ENCODE assay signal across 18 cellular contexts in the genomic region with DNA sequence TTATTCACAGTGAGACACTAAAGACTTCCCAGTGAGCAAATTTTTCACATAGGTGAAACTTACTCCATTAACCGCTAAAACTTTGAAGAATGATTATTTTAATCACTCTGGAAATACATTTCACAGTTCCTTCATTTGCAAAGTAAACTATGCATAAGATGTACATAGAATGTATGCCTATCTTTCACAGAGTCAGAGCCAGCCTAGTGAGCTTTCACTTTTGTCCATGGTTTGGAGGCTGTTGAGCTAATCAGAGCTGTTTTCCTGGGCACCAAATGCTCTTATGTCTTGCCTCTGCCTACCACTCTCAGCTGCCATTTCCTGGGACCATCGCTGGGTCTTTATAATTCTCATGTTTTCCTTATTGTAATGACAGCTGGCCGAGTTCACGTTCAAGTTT.
A peak's percentile ranks its signal among the peaks of the same experiment; 100 is the strongest.
DNase-seq lines count a peak whose midpoint lies in the region; ATAC-seq lines count a peak whose summit lies in the region.
"Had no signal": no experiment of that assay in that cellular context is flagged by ENCODE, and none has a peak within 500 bp of the region (broad histone marks: within the 10 kb centered on the region; RNA-seq: fewer than 3 reads in every experiment).

No MANE protein-coding gene starts in this region.

- no peaks in the 10 kb centered on the region for H3K27me3 ChIP-seq in H7 (ENCODE audit: control insufficient read depth, insufficient read depth, low read length)
- H3K27me3 ChIP-seq: BLaER1 treated with 17β-estradiol and CSF1 and Interleukin-3, amounts not matched to agents 10 nM and 100 nM had no signal

- H3K27me3 Mint-ChIP-seq in activated T-cell treated with anti-CD3 and anti-CD28 coated beads, Interleukin-2, amount 50 U/mL, for 24 hours, result no peaks in the 10 kb centered on the region
- no peaks in the 10 kb centered on the region for H3K27me3 Mint-ChIP-seq in activated naive CD8-positive, alpha-beta T cell
- no peaks in the 10 kb centered on the region for H3K27me3 Mint-ChIP-seq in activated naive CD8-positive, alpha-beta T cell treated with anti-CD3 and anti-CD28 coated beads for 36 hours

- H3K36me3 ChIP-seq in H7 (replicated peaks; ENCODE audit: control insufficient read depth, insufficient read depth, low read length), result no peaks in the 10 kb centered on the region
- H3K36me3 ChIP-seq: BLaER1 treated with 17β-estradiol and CSF1 and Interleukin-3, amounts not matched to agents 10 nM and 100 nM had no signal

- peak overlapping the region; percentile 16 for H3K27ac Mint-ChIP-seq in activated T-cell treated with anti-CD3 and anti-CD28 coated beads, Interleukin-2, amount 50 U/mL, for 24 hours
- H3K27ac Mint-ChIP-seq in activated naive CD8-positive, alpha-beta T cell, result peak overlapping the region; percentile 50
- H3K27ac Mint-ChIP-seq in activated naive CD8-positive, alpha-beta T cell treated with anti-CD3 and anti-CD28 coated beads for 36 hours, result no peak overlapping the region
- H3K27ac Mint-ChIP-seq in activated naive CD4-positive, alpha-beta T cell treated with anti-CD3 and anti-CD28 coated beads, Interleukin-2, amount 50 U/mL, for 72 hours, result peak overlapping the region; percentile 11 to 50
- H3K27ac Mint-ChIP-seq: CD8-positive, alpha-beta T cell; GM23338; H9 had no signal

- peak in 1 of 2 donors; percentile 54 for ATAC-seq in activated naive CD4-positive, alpha-beta T cell treated with anti-CD3 and anti-CD28 coated beads, Interleukin-2, amount 50 U/mL, for 72 hours
- ATAC-seq: CD8-positive, alpha-beta T cell; GM23338 had no signal

- DNase-seq in activated T-cell treated with anti-CD3 and anti-CD28 coated beads, Interleukin-2, amount 50 U/mL, for 24 hours, result no peak
- DNase-seq in activated T-cell treated with anti-CD3 and anti-CD28 coated beads, Interleukin-2, amount 50 U/mL, for 1 hour, result no peak
- no peak for DNase-seq in activated naive CD8-positive, alpha-beta T cell treated with anti-CD3 and anti-CD28 coated beads for 36 hours
- no peak for DNase-seq in activated naive CD4-positive, alpha-beta T cell treated with anti-CD3 and anti-CD28 coated beads, Interleukin-2, amount 50 U/mL, for 72 hours (ENCODE audit: low spot score in 2 of 2)
- DNase-seq in SW480 (ENCODE audit: low spot score) (no peak), midbrain (lab: John Stamatoyannopoulos, UW) (no peak), H7 (no peak)
- DNase-seq: 8988T; AML-193; CD8-positive, alpha-beta T cell; COR-L47; DMS153; DMS79 treated with DMSO at 0.1 percent for 48 hours; EL; H9 had no signal

- no peaks in the 10 kb centered on the region for H3K36me3 Mint-ChIP-seq in activated T-cell treated with anti-CD3 and anti-CD28 coated beads, Interleukin-2, amount 50 U/mL, for 24 hours (ENCODE audit: low read depth)
- no peaks in the 10 kb centered on the region for H3K36me3 Mint-ChIP-seq in activated naive CD8-positive, alpha-beta T cell
- H3K36me3 Mint-ChIP-seq in activated naive CD8-positive, alpha-beta T cell treated with anti-CD3 and anti-CD28 coated beads for 36 hours, result no peaks in the 10 kb centered on the region
- H3K36me3 Mint-ChIP-seq in activated naive CD4-positive, alpha-beta T cell treated with anti-CD3 and anti-CD28 coated beads, Interleukin-2, amount 50 U/mL, for 72 hours, result no peaks in the 10 kb centered on the region
- H3K36me3 Mint-ChIP-seq: CD8-positive, alpha-beta T cell had no signal

- H3K4me3 Mint-ChIP-seq in activated T-cell treated with anti-CD3 and anti-CD28 coated beads, Interleukin-2, amount 50 U/mL, for 24 hours, result no peak overlapping the region
- no peak overlapping the region for H3K4me3 Mint-ChIP-seq in activated naive CD8-positive, alpha-beta T cell
- H3K4me3 Mint-ChIP-seq in activated naive CD8-positive, alpha-beta T cell treated with anti-CD3 and anti-CD28 coated beads for 36 hours, result no peak overlapping the region
- H3K4me3 Mint-ChIP-seq: CD8-positive, alpha-beta T cell; GM23338; H9 had no signal

- H3K9me3 Mint-ChIP-seq in activated T-cell treated with anti-CD3 and anti-CD28 coated beads, Interleukin-2, amount 50 U/mL, for 24 hours, result no peaks in the 10 kb centered on the region
- no peaks in the 10 kb centered on the region for H3K9me3 Mint-ChIP-seq in activated naive CD8-positive, alpha-beta T cell (ENCODE audit: low read depth)
- no peaks in the 10 kb centered on the region for H3K9me3 Mint-ChIP-seq in activated naive CD8-positive, alpha-beta T cell treated with anti-CD3 and anti-CD28 coated beads for 36 hours
- H3K9me3 Mint-ChIP-seq in activated naive CD4-positive, alpha-beta T cell treated with anti-CD3 and anti-CD28 coated beads, Interleukin-2, amount 50 U/mL, for 72 hours, result no peaks in the 10 kb centered on the region
- H3K9me3 Mint-ChIP-seq: CD8-positive, alpha-beta T cell; GM23338; H9 had no signal

- H3K4me3 ChIP-seq in H7 (ENCODE audit: insufficient read depth, low read depth, low read length), result no peak overlapping the region
- H3K4me3 ChIP-seq: BLaER1 treated with 17β-estradiol and CSF1 and Interleukin-3, amounts not matched to agents 10 nM and 100 nM; GM23338 had no signal

- peaks cover 13% of the 10 kb centered on the region for H3K4me1 Mint-ChIP-seq in activated T-cell treated with anti-CD3 and anti-CD28 coated beads, Interleukin-2, amount 50 U/mL, for 24 hours (ENCODE audit: low read depth)
- H3K4me1 Mint-ChIP-seq in activated naive CD8-positive, alpha-beta T cell (ENCODE audit: low read depth), result peaks cover 17% of the 10 kb centered on the region
- H3K4me1 Mint-ChIP-seq in activated naive CD8-positive, alpha-beta T cell treated with anti-CD3 and anti-CD28 coated beads for 36 hours, result peaks cover 14% of the 10 kb centered on the region
